10 cellular contexts compared by ENCODE assay signal in the genomic region with DNA sequence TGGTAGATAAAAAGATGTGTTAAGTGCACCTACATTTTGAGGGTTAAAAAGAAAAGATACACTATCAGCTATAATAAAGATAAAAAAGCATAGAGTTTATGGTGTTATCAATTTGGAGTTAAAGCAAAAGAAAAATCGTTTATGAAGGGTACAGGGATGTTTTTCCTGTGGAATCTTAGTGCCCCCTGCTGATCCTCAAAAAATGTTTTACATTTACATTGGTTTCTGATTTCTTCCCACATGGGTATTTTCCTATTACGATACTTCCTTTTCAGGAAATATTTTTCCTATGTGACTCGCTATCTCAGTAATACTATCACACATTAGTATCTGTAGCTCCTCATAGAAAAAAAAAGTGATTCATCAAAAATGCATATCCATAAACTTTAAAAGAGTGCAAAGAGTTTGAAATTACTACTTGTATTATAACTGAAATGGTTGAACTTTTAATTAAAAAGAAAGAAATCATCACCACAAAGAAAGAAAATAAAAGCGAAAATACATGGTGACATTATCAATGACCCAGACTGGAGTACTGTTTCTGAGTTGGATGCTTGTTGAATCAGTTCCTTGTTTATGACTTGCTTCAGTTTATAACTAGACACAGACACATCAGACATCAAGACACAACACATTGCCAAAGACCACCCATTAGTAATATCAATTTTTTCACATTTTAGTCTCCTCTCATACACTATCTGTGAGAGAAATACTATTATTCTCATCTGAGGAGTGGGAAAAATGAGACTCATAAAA.
DNase-seq lines count a peak whose midpoint lies in the region; ATAC-seq and TF ChIP-seq lines count a peak whose summit lies in the region.
"Had no signal": no experiment of that assay in that cellular context is flagged by ENCODE, and none has a peak within 500 bp of the region (broad histone marks: within the 10 kb centered on the region; RNA-seq: fewer than 3 reads in every experiment).

No MANE protein-coding gene starts in this region.

- no peak for TF ChIP-seq EP300 in neural cell (conservative IDR thresholded peaks at IDR 0.05; ENCODE audit: poor library complexity, severe bottlenecking)

- TF ChIP-seq CTCF in GM12864 (IDR thresholded peaks at IDR 0.05; ENCODE audit: low read depth, low read length, missing control alignments) (peak; percentile 32), VCaP (conservative IDR thresholded peaks at IDR 0.05) (peak; percentile 52), neural cell (IDR thresholded peaks at IDR 0.05; ENCODE audit: poor library complexity, severe bottlenecking) (peak; percentile 64), endothelial cell (IDR thresholded peaks at IDR 0.05; ENCODE audit: unreplicated experiment) (no peak)

- H3K9me2 ChIP-seq in neural cell (ENCODE audit: insufficient read depth, low read length): no peaks in the 10 kb centered on the region

- DNase-seq in GM12864 (ENCODE audit: low read depth): no peak
- peak; percentile 53 for DNase-seq in M059J (ENCODE audit: low read depth)
- DNase-seq in activated T-cell treated with anti-CD3 and anti-CD28 coated beads, Interleukin-2, amount 50 U/mL, for 4 hours: no peak
- no peak for DNase-seq in activated CD4-positive, CD25-positive, alpha-beta regulatory T cell treated with anti-CD3 and anti-CD28 coated beads, Interleukin-2, amount 50 U/mL, for 72 hours
- no peak for DNase-seq in activated naive CD4-positive, alpha-beta T cell treated with anti-CD3 and anti-CD28 coated beads, Interleukin-2, amount 50 U/mL, for 16 hours
- no peak for DNase-seq in endothelial cell (ENCODE audit: low spot score)
- DNase-seq: NCI-H2171 treated with DMSO at 0.1 percent for 48 hours, sigmoid colon had no signal

- H3K36me3 ChIP-seq in neural cell (ENCODE audit: insufficient read depth, low read length): no peaks in the 10 kb centered on the region
- H3K36me3 ChIP-seq: sigmoid colon had no signal

- H3F3A ChIP-seq in neural cell (ENCODE audit: insufficient read depth, low read length, poor library complexity, severe bottlenecking): no peaks in the 10 kb centered on the region

- no peaks in the 10 kb centered on the region for H4K20me1 ChIP-seq in neural cell (ENCODE audit: insufficient read depth)

- H3K4me3 ChIP-seq in GM12864 (ENCODE audit: low read depth, low read length): no peak overlapping the region
- no peak overlapping the region for H3K4me3 ChIP-seq in neural cell (ENCODE audit: low read length)
- H3K4me3 ChIP-seq: sigmoid colon had no signal

- H3K36me3 Mint-ChIP-seq in activated T-cell treated with anti-CD3 and anti-CD28 coated beads, Interleukin-2, amount 50 U/mL, for 4 hours (ENCODE audit: insufficient read depth): no peaks in the 10 kb centered on the region
- no peaks in the 10 kb centered on the region for H3K36me3 Mint-ChIP-seq in endothelial cell (ENCODE audit: low read depth, unreplicated experiment)

- H3K27ac Mint-ChIP-seq in endothelial cell (ENCODE audit: unreplicated experiment): no peak overlapping the region

- no peaks in the 10 kb centered on the region for H3K4me1 Mint-ChIP-seq in activated T-cell treated with anti-CD3 and anti-CD28 coated beads, Interleukin-2, amount 50 U/mL, for 4 hours (ENCODE audit: low read depth)
- H3K4me1 Mint-ChIP-seq in endothelial cell (ENCODE audit: unreplicated experiment): no peaks in the 10 kb centered on the region

- H3K27me3 ChIP-seq in neural cell (ENCODE audit: insufficient read depth, low read depth, low read length): no peaks in the 10 kb centered on the region
- H3K27me3 ChIP-seq: sigmoid colon had no signal

- H3K4me2 ChIP-seq in neural cell (ENCODE audit: low read length): no peak overlapping the region

- no peak overlapping the region for H3K27ac ChIP-seq in VCaP
- no peak overlapping the region for H3K27ac ChIP-seq in neural cell (ENCODE audit: low read length)
- H3K27ac ChIP-seq: sigmoid colon had no signal

- no peaks in the 10 kb centered on the region for H3K27me3 Mint-ChIP-seq in activated T-cell treated with anti-CD3 and anti-CD28 coated beads, Interleukin-2, amount 50 U/mL, for 4 hours (ENCODE audit: low read depth)
- no peaks in the 10 kb centered on the region for H3K27me3 Mint-ChIP-seq in endothelial cell (ENCODE audit: unreplicated experiment)

- H2AFZ ChIP-seq in neural cell (ENCODE audit: low read depth, low read length): no peak overlapping the region

- TF ChIP-seq RAD21 in neural cell (conservative IDR thresholded peaks at IDR 0.05): peak; percentile 74

- H3K4me3 Mint-ChIP-seq in activated T-cell treated with anti-CD3 and anti-CD28 coated beads, Interleukin-2, amount 50 U/mL, for 4 hours: no peak overlapping the region
- H3K4me3 Mint-ChIP-seq in endothelial cell (ENCODE audit: unreplicated experiment): no peak overlapping the region

- no peaks in the 10 kb centered on the region for H3K79me2 ChIP-seq in neural cell (replicated peaks; ENCODE audit: insufficient read depth, low read length)

- no peak for ATAC-seq in activated T-cell treated with anti-CD3 and anti-CD28 coated beads, Interleukin-2, amount 50 U/mL, for 4 hours

- H3K9ac ChIP-seq in neural cell (ENCODE audit: low read length): no peak overlapping the region

- H3K9me3 Mint-ChIP-seq in activated T-cell treated with anti-CD3 and anti-CD28 coated beads, Interleukin-2, amount 50 U/mL, for 4 hours: peaks cover 8% of the 10 kb centered on the region
- no peaks in the 10 kb centered on the region for H3K9me3 Mint-ChIP-seq in endothelial cell (ENCODE audit: unreplicated experiment)

- peaks cover 1% of the 10 kb centered on the region for H3K9me3 ChIP-seq in neural cell (ENCODE audit: low read length)
- H3K9me3 ChIP-seq: sigmoid colon had no signal

TF ChIP-seq in neural cell, 6 proteins besides CTCF, POLR2A, EP300 and RAD21:
- TF ChIP-seq EZH2 (IDR thresholded peaks at IDR 0.05; ENCODE audit: borderline replicate concordance, insufficient read depth, low read length, poor library complexity, severe bottlenecking) (no peak), SMC3 (conservative IDR thresholded peaks at IDR 0.05; ENCODE audit: poor library complexity) (peak; percentile 66), POLR2AphosphoS5 (IDR thresholded peaks at IDR 0.05) (no peak)
